8 cellular contexts compared by ENCODE assay signal in genomic region chr4:109703664-109704351, GRCh38. TPM values are rescaled to one million over a fixed set of nuclear protein-coding genes. Genes with fewer than 3 reads are reported as not detected.
DNase-seq lines count a peak whose midpoint lies in the region; ATAC-seq and TF ChIP-seq lines count a peak whose summit lies in the region.

No MANE protein-coding gene starts in this region.

- H3K27ac ChIP-seq in left ventricle myocardium inferior (replicated peaks), result peak overlapping the region; percentile 90

- ATAC-seq in activated B cell treated with CpG ODN at 0.5 μM for 24 hours (ENCODE audit: low read depth), result no peak
- no peak for ATAC-seq in HG02938 (IDR thresholded peaks at IDR 0.05; ENCODE audit: unreplicated experiment)

- TF ChIP-seq CTCF in activated B cell treated with CpG ODN at 0.5 μM for 24 hours (IDR thresholded peaks at IDR 0.05) (no peak), left ventricle myocardium inferior (IDR thresholded peaks at IDR 0.05; ENCODE audit: borderline replicate concordance) (no peak), GM13976 (IDR thresholded peaks at IDR 0.05; ENCODE audit: borderline replicate concordance, control extremely low read depth, extremely low read depth, insufficient read depth, missing control alignments) (no peak)

- no peaks in the 10 kb centered on the region for H3K27me3 Mint-ChIP-seq in activated naive CD4-positive, alpha-beta T cell treated with anti-CD3 and anti-CD28 coated beads, Interleukin-2, amount 50 U/mL, for 24 hours
- no peaks in the 10 kb centered on the region for H3K27me3 Mint-ChIP-seq in activated B cell treated with CpG ODN at 0.5 μM for 24 hours

- POLR2A ChIA-PET in activated B cell treated with CpG ODN at 0.5 μM for 24 hours (lab: Charles Lee), result interaction anchor here (1.3 to 3.1 kb wide), 3 partner anchors 144 to 271 kb away, joined by 3 to 17 read pairs (median 7); partner anchors contain the start of genes MCUB and SEC24B

- peak overlapping the region; percentile 95 for H3K4me3 Mint-ChIP-seq in activated naive CD4-positive, alpha-beta T cell treated with anti-CD3 and anti-CD28 coated beads, Interleukin-2, amount 50 U/mL, for 24 hours
- H3K4me3 Mint-ChIP-seq in activated B cell treated with CpG ODN at 0.5 μM for 24 hours, result peak overlapping the region; percentile 93

- H3K27me3 ChIP-seq in left ventricle myocardium inferior (ENCODE audit: low read depth), result no peaks in the 10 kb centered on the region

- no peak for DNase-seq in activated naive CD4-positive, alpha-beta T cell (lab: John Stamatoyannopoulos, UW)
- DNase-seq in activated B cell treated with CpG ODN at 0.5 μM for 24 hours (no peak), left ventricle myocardium inferior (no peak), skeletal muscle cell (ENCODE audit: low read depth) (no peak), superior temporal gyrus (ENCODE audit: extremely low spot score) (no peak), GM13976 (ENCODE audit: low spot score) (no peak)

- H3K9me3 ChIP-seq in left ventricle myocardium inferior (replicated peaks), result no peaks in the 10 kb centered on the region

- H3K4me3 ChIP-seq in left ventricle myocardium inferior (peak overlapping the region; percentile 90), skeletal muscle cell (ENCODE audit: low read depth, low read length) (peak overlapping the region; percentile 79)

- no peaks in the 10 kb centered on the region for H3K9me3 Mint-ChIP-seq in activated naive CD4-positive, alpha-beta T cell treated with anti-CD3 and anti-CD28 coated beads, Interleukin-2, amount 50 U/mL, for 24 hours
- H3K9me3 Mint-ChIP-seq in activated B cell treated with CpG ODN at 0.5 μM for 24 hours, result no peaks in the 10 kb centered on the region

- peak overlapping the region; percentile 84 for H3K27ac Mint-ChIP-seq in activated naive CD4-positive, alpha-beta T cell treated with anti-CD3 and anti-CD28 coated beads, Interleukin-2, amount 50 U/mL, for 24 hours
- no peak overlapping the region for H3K27ac Mint-ChIP-seq in activated B cell treated with CpG ODN at 0.5 μM for 24 hours

- peaks cover 2% of the 10 kb centered on the region for H3K36me3 Mint-ChIP-seq in activated naive CD4-positive, alpha-beta T cell treated with anti-CD3 and anti-CD28 coated beads, Interleukin-2, amount 50 U/mL, for 24 hours
- H3K36me3 Mint-ChIP-seq in activated B cell treated with CpG ODN at 0.5 μM for 24 hours (ENCODE audit: low read depth), result no peaks in the 10 kb centered on the region

- in situ Hi-C loops in GM13976 (cut with MboI; ENCODE audit: low sequenced_read_pairs, unreplicated experiment), result no loop called here

- H3K4me1 ChIP-seq in left ventricle myocardium inferior, result peaks cover 33% of the 10 kb centered on the region

- CTCF ChIA-PET in activated B cell treated with CpG ODN at 0.5 μM for 24 hours (lab: Charles Lee), result interaction anchor here (1.0 to 2.0 kb wide), 3 partner anchors 20 to 270 kb away, joined by 3 to 7 read pairs (median 5); partner anchors contain the start of genes PLA2G12A and SEC24B

- H3K4me1 Mint-ChIP-seq in activated naive CD4-positive, alpha-beta T cell treated with anti-CD3 and anti-CD28 coated beads, Interleukin-2, amount 50 U/mL, for 24 hours, result peaks cover 38% of the 10 kb centered on the region
- peaks cover 20% of the 10 kb centered on the region for H3K4me1 Mint-ChIP-seq in activated B cell treated with CpG ODN at 0.5 μM for 24 hours

- peaks cover 3% of the 10 kb centered on the region for H3K36me3 ChIP-seq in left ventricle myocardium inferior

- intact Hi-C loops in activated B cell treated with CpG ODN at 0.5 μM for 24 hours (cut with micrococcal nuclease) (loop anchor here (1.0 to 5.0 kb wide), 8 partner anchors 25 to 288 kb away; partner anchors contain the start of genes GAR1 and SEC24B), left ventricle myocardium inferior (cut with micrococcal nuclease) (no loop called here)

RNA-seq across cellular contexts. Expression of gene CASP6, which starts 0.6 kb away (rescaled TPM):
- total RNA-seq in activated B cell treated with CpG ODN at 0.5 μM for 24 hours (5.6 and 7.0 TPM in 2 replicates), left ventricle myocardium inferior (6.0 TPM)

RNA-seq across cellular contexts. Expression of gene PLA2G12A, which starts 26.1 kb away (rescaled TPM):
- total RNA-seq in activated B cell treated with CpG ODN at 0.5 μM for 24 hours (6.7 and 9.6 TPM in 2 replicates), left ventricle myocardium inferior (64.7 TPM)
